ENCODE assay signal across 25 cellular contexts in genomic region chr22:39129081-39129480, GRCh38. TPM values are rescaled to one million over a fixed set of nuclear protein-coding genes. Genes with fewer than 3 reads are reported as not detected.
DNase-seq lines count a peak whose midpoint lies in the region; ATAC-seq lines count a peak whose summit lies in the region.
"Had no signal": no experiment of that assay in that cellular context is flagged by ENCODE, and none has a peak within 500 bp of the region (broad histone marks: within the 10 kb centered on the region; RNA-seq: fewer than 3 reads in every experiment).

No MANE protein-coding gene starts in this region.

- no peak overlapping the region for H3K4me3 ChIP-seq in neuronal stem cell (ENCODE audit: low read length in 2 of 2)
- H3K4me3 ChIP-seq: BLaER1, GM23248, HAP-1, SJSA1 had no signal

- no peak overlapping the region for H3K4me2 ChIP-seq in neuronal stem cell (ENCODE audit: insufficient read depth, low read length, poor library complexity, severe bottlenecking)
- H3K4me2 ChIP-seq: BLaER1 had no signal

- no peaks in the 10 kb centered on the region for H3K36me3 ChIP-seq in neuronal stem cell (replicated peaks in 1 of 2; ENCODE audit: control insufficient read depth in 2 of 2, insufficient read depth in 2 of 2, low read length in 2 of 2)
- H3K36me3 ChIP-seq: BLaER1, HAP-1, SJSA1 had no signal

- no peak overlapping the region for H4K8ac ChIP-seq in neuronal stem cell (ENCODE audit: low read depth, low read length)

- H3K9me3 ChIP-seq in neuronal stem cell (replicated peaks in 1 of 2; ENCODE audit: control insufficient read depth in 2 of 2, insufficient read depth in 1 of 2, low read depth in 1 of 2, low read length in 2 of 2): peaks cover 5 to 6% of the 10 kb centered on the region in 2 donors
- H3K9me3 ChIP-seq: BLaER1, Caco-2, HAP-1, SJSA1 had no signal

- ATAC-seq in left colon: peak; percentile 97
- ATAC-seq in HG03280 (IDR thresholded peaks at IDR 0.05; ENCODE audit: unreplicated experiment): no peak
- ATAC-seq: Right ventricle myocardium inferior had no signal

- H4K91ac ChIP-seq in neuronal stem cell (ENCODE audit: low read depth, low read length, poor library complexity): no peak overlapping the region

- no peak overlapping the region for H3K27ac ChIP-seq in neuronal stem cell (replicated peaks; ENCODE audit: low read length)
- H3K27ac ChIP-seq: 22Rv1, BLaER1, GM23248, SJSA1 had no signal

- no CpG with 5 or more reads among the region's 4 CpGs for WGBS in neuronal stem cell (ENCODE audit: extremely low coverage in 2 of 2, insufficient read length in 2 of 2, insufficient replicate concordance in 1 of 2), 2 donors

- peaks cover 32 to 45% of the 10 kb centered on the region in 2 donors for H3K4me1 ChIP-seq in neuronal stem cell (ENCODE audit: control insufficient read depth in 2 of 2, insufficient read depth in 1 of 2, low read depth in 1 of 2, low read length in 2 of 2)
- H3K4me1 ChIP-seq: HAP-1, SJSA1 had no signal

- H2AK5ac ChIP-seq in neuronal stem cell (ENCODE audit: low read depth, low read length): peak overlapping the region; percentile 88

- H2BK12ac ChIP-seq in neuronal stem cell (ENCODE audit: low read length): no peak overlapping the region

- H3K27me3 ChIP-seq in neuronal stem cell (ENCODE audit: control insufficient read depth in 3 of 3, insufficient read depth in 3 of 3, low read depth in 1 of 3, low read length in 3 of 3): peaks cover 0 to 2% (median 0%) of the 10 kb centered on the region in 3 experiments
- H3K27me3 ChIP-seq: BLaER1, SJSA1 had no signal

- intact Hi-C loops in left colon (cut with DNase I, micrococcal nuclease): no loop called here

- H3K4ac ChIP-seq in neuronal stem cell (ENCODE audit: low read length): no peak overlapping the region

- H3K79me1 ChIP-seq in neuronal stem cell (ENCODE audit: low read depth, low read length): no peaks in the 10 kb centered on the region

- H2BK120ac ChIP-seq in neuronal stem cell (ENCODE audit: low read depth, low read length): no peak overlapping the region

- DNase-seq in activated effector memory CD4-positive, alpha-beta T cell treated with anti-CD3 and anti-CD28 coated beads, Interleukin-2, amount 50 U/mL, for 16 hours: peak; percentile 9
- no peak for DNase-seq in activated effector memory CD4-positive, alpha-beta T cell treated with Interleukin-2 at 50 U/mL for 16 hours
- DNase-seq in left colon (peak; percentile 56 to 64), neuronal stem cell (ENCODE audit: low spot score) (no peak), dedifferentiated amniotic fluid mesenchymal stem cell (ENCODE audit: extremely low spot score) (no peak), EL (no peak)
- DNase-seq in stimulated activated naive CD4-positive, alpha-beta T cell (lab: John Stamatoyannopoulos, UW): no peak
- DNase-seq: ACHN; Caco-2; CD4-positive, alpha-beta memory T cell; DMS 273 treated with DMSO at 0.1 percent for 48 hours; DND-41; GM23248; NCI-H1048; NCI-H1417 treated with DMSO at 0.1 percent for 48 hours; NCI-H187; NCI-H446; NCI-H526 treated with DMSO at 0.1 percent for 48 hours; OCI-M1 had no signal

- no peak overlapping the region for H3K23ac ChIP-seq in neuronal stem cell (ENCODE audit: low read depth, low read length, poor library complexity)

- no peak overlapping the region for H3K9ac ChIP-seq in neuronal stem cell (ENCODE audit: low read depth, low read length, poor library complexity)
- H3K9ac ChIP-seq: BLaER1, GM23248 had no signal

- no peak overlapping the region for H2AFZ ChIP-seq in neuronal stem cell (ENCODE audit: low read length)
- H2AFZ ChIP-seq: GM23248 had no signal

- H2BK15ac ChIP-seq in neuronal stem cell (ENCODE audit: low read length): peak overlapping the region; percentile 78

- H3K18ac ChIP-seq in neuronal stem cell (ENCODE audit: low read length): no peak overlapping the region

- H2BK5ac ChIP-seq in neuronal stem cell (ENCODE audit: low read length): no peak overlapping the region

- H3K14ac ChIP-seq in neuronal stem cell (ENCODE audit: low read length): no peak overlapping the region

RNA-seq across cellular contexts. Expression of gene CBX7, which starts 23.4 kb away (rescaled TPM):
- 10 to 100 TPM; 18.6 to 33.4 TPM for total RNA-seq in left colon
- 9.3 TPM for polyA plus RNA-seq in neuronal stem cell (2013, experiment 1 of 2)
- 9.2 TPM for polyA plus RNA-seq in neuronal stem cell (2013, experiment 2 of 2)

RNA-seq across cellular contexts. Expression of gene APOBEC3H, which starts 32.0 kb away (rescaled TPM):
- not detected for total RNA-seq in left colon
- 2.4 TPM for polyA plus RNA-seq in neuronal stem cell (2013, experiment 1 of 2)
- 2.0 TPM for polyA plus RNA-seq in neuronal stem cell (2013, experiment 2 of 2)
- total RNA-seq: Caco-2, GM23248, SJSA1 had no signal
- polyA plus RNA-seq: GM23248 had no signal

RNA-seq across cellular contexts. Expression of gene APOBEC3G, which starts 52.0 kb away (rescaled TPM):
- total RNA-seq in left colon: 1 to 10 TPM; 3.8 to 7.8 TPM
- polyA plus RNA-seq in neuronal stem cell (2013, experiment 1 of 2): 1.1 TPM
- polyA plus RNA-seq in neuronal stem cell (2013, experiment 2 of 2): 0.79 TPM

Comparison
In these comparisons a context has a peak if more than half of its experiments do, and no peak if none do; other contexts are left out.
1. DNase-seq: peak in activated effector memory CD4-positive, alpha-beta T cell treated with anti-CD3 and anti-CD28 coated beads, Interleukin-2, amount 50 U/mL, for 16 hours (single experiment) and left colon (2 of 2); none in activated effector memory CD4-positive, alpha-beta T cell treated with Interleukin-2 at 50 U/mL for 16 hours (single experiment), neuronal stem cell (single experiment), stimulated activated naive CD4-positive, alpha-beta T cell (0 of 6), dedifferentiated amniotic fluid mesenchymal stem cell (single experiment) and EL (single experiment).